10 cellular contexts compared by ENCODE assay signal in the genomic region with DNA sequence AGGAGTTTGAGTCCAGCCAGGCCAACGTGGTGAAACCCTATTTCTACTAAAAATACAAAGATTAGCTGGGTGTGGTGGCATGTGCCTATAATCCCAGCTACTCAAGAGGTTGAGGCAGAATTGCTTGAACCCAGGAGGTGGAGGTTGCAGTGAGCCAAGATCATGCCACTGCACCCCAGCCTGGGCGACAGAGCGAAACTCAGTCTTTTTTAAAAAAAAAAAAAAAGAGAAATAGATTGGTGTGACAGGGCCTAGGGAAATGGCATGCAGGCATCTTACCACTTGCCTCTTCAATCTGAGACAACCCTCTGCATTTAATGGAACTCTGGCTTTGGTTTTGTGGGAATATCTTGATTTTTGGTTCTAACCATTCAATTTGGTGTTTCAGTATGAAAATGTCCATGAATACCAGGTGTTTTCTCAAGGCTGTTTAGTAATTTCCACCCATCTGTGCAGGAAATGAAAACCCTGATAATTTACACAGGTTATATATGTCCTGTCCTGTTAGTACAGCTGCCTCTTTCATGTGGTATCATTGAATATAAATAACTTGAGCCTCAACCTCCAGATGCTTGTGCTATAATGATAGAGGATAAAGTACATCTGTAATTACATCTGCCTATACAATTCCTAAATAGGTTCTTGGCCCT. TPM values are rescaled to one million over a fixed set of nuclear protein-coding genes. Genes with fewer than 3 reads are reported as not detected.
A peak's percentile ranks its signal among the peaks of the same experiment; 100 is the strongest.
DNase-seq lines count a peak whose midpoint lies in the region; ATAC-seq and TF ChIP-seq lines count a peak whose summit lies in the region.
"Had no signal": no experiment of that assay in that cellular context is flagged by ENCODE, and none has a peak within 500 bp of the region (broad histone marks: within the 10 kb centered on the region; RNA-seq: fewer than 3 reads in every experiment).

No MANE protein-coding gene starts in this region.

- peak overlapping the region; percentile 4 for H3K27ac Mint-ChIP-seq in CD4-positive, alpha-beta T cell
- H3K27ac Mint-ChIP-seq in activated naive CD8-positive, alpha-beta T cell treated with anti-CD3 and anti-CD28 coated beads, Interleukin-2, amount 10 ng/mL, durations not matched to agents 7 days and 5 days, result peak overlapping the region; percentile 80
- no peak overlapping the region for H3K27ac Mint-ChIP-seq in progenitor cell of endocrine pancreas

- peaks cover 67% of the 10 kb centered on the region for H3K4me1 Mint-ChIP-seq in CD4-positive, alpha-beta T cell (ENCODE audit: low read depth)
- peaks cover 66% of the 10 kb centered on the region for H3K4me1 Mint-ChIP-seq in activated naive CD8-positive, alpha-beta T cell treated with anti-CD3 and anti-CD28 coated beads, Interleukin-2, amount 10 ng/mL, durations not matched to agents 7 days and 5 days
- peaks cover 9% of the 10 kb centered on the region for H3K4me1 Mint-ChIP-seq in progenitor cell of endocrine pancreas (ENCODE audit: low read depth)

- ATAC-seq in CD4-positive, alpha-beta T cell (ENCODE audit: poor library complexity), result no peak
- peak; percentile 72 for ATAC-seq in GM19395 (IDR thresholded peaks at IDR 0.05; ENCODE audit: unreplicated experiment)
- peak; percentile 53 for ATAC-seq in HG03378 (IDR thresholded peaks at IDR 0.05; ENCODE audit: unreplicated experiment)
- peak; percentile 57 for ATAC-seq in activated naive CD8-positive, alpha-beta T cell treated with anti-CD3 and anti-CD28 coated beads, Interleukin-2, amount 10 ng/mL, durations not matched to agents 7 days and 5 days (ENCODE audit: low read depth)
- ATAC-seq: sciatic nerve had no signal

- no peak for DNase-seq in CD4-positive, alpha-beta T cell
- no peak for DNase-seq in activated naive CD8-positive, alpha-beta T cell treated with anti-CD3 and anti-CD28 coated beads, Interleukin-2, amount 10 ng/mL, durations not matched to agents 7 days and 5 days
- no peak for DNase-seq in foreskin fibroblast
- no peak for DNase-seq in activated naive CD4-positive, alpha-beta T cell treated with Interleukin-2 at 50 U/mL for 16 hours
- no peak for DNase-seq in progenitor cell of endocrine pancreas (ENCODE audit: low spot score, unreplicated experiment)
- DNase-seq in activated T-cell treated with anti-CD3 and anti-CD28 coated beads, Interleukin-2, amount 50 U/mL, for 1 hour, result no peak

- TF ChIP-seq CTCF in CD4-positive, alpha-beta T cell (IDR thresholded peaks at IDR 0.05), result no peak
- TF ChIP-seq CTCF in foreskin fibroblast (IDR thresholded peaks at IDR 0.05; ENCODE audit: low read depth, low read length) (no peak), progenitor cell of endocrine pancreas (IDR thresholded peaks at IDR 0.05; ENCODE audit: unreplicated experiment) (no peak)

- no peaks in the 10 kb centered on the region for H3K27me3 Mint-ChIP-seq in CD4-positive, alpha-beta T cell
- H3K27me3 Mint-ChIP-seq in activated naive CD8-positive, alpha-beta T cell treated with anti-CD3 and anti-CD28 coated beads, Interleukin-2, amount 10 ng/mL, durations not matched to agents 7 days and 5 days, result no peaks in the 10 kb centered on the region
- no peaks in the 10 kb centered on the region for H3K27me3 Mint-ChIP-seq in progenitor cell of endocrine pancreas

- no peak overlapping the region for H3K27ac ChIP-seq in CD4-positive, alpha-beta T cell (ENCODE audit: low read depth, low read length)
- H3K27ac ChIP-seq: SK-N-MC had no signal

- H3K4me3 ChIP-seq in foreskin fibroblast (ENCODE audit: low read depth in 1 of 2, low read length in 2 of 2), result no peak overlapping the region
- H3K4me3 ChIP-seq: SK-N-MC had no signal

- POLR2A ChIA-PET in CD4-positive, alpha-beta T cell (lab: Charles Lee), result interaction anchor here (0.6 to 3.7 kb wide), 3 partner anchors 8 to 191 kb away, joined by 3 to 40 read pairs (median 9); a partner anchor contains a TSS
- POLR2A ChIA-PET in activated naive CD8-positive, alpha-beta T cell treated with anti-CD3 and anti-CD28 coated beads, Interleukin-2, amount 10 ng/mL, durations not matched to agents 7 days and 5 days (lab: Charles Lee), result interaction anchor here (0.7 to 4.0 kb wide), 5 partner anchors 8 to 92 kb away, joined by 3 to 18 read pairs (median 4); a partner anchor contains a TSS

- H3K4me3 Mint-ChIP-seq in CD4-positive, alpha-beta T cell, result no peak overlapping the region
- peak overlapping the region; percentile 52 for H3K4me3 Mint-ChIP-seq in activated naive CD8-positive, alpha-beta T cell treated with anti-CD3 and anti-CD28 coated beads, Interleukin-2, amount 10 ng/mL, durations not matched to agents 7 days and 5 days
- H3K4me3 Mint-ChIP-seq in progenitor cell of endocrine pancreas (ENCODE audit: low read depth), result no peak overlapping the region

- no peaks in the 10 kb centered on the region for H3K9me3 ChIP-seq in CD4-positive, alpha-beta T cell (ENCODE audit: control insufficient read depth, low read length)

- H3K27me3 ChIP-seq in CD4-positive, alpha-beta T cell (ENCODE audit: control insufficient read depth, insufficient read depth, low read length), result no peaks in the 10 kb centered on the region

- no peaks in the 10 kb centered on the region for H3K9me3 Mint-ChIP-seq in CD4-positive, alpha-beta T cell
- no peaks in the 10 kb centered on the region for H3K9me3 Mint-ChIP-seq in activated naive CD8-positive, alpha-beta T cell treated with anti-CD3 and anti-CD28 coated beads, Interleukin-2, amount 10 ng/mL, durations not matched to agents 7 days and 5 days
- H3K9me3 Mint-ChIP-seq in progenitor cell of endocrine pancreas (ENCODE audit: low read depth), result no peaks in the 10 kb centered on the region

- CTCF ChIA-PET in CD4-positive, alpha-beta T cell (lab: Charles Lee), result interaction anchor here (3.9 to 5.1 kb wide), 2 partner anchors 37 to 38 kb away, joined by 22 to 42 read pairs; no protein-coding TSS in a partner anchor

- H3K36me3 Mint-ChIP-seq in CD4-positive, alpha-beta T cell (ENCODE audit: low read depth), result peaks cover 76% of the 10 kb centered on the region
- H3K36me3 Mint-ChIP-seq in activated naive CD8-positive, alpha-beta T cell treated with anti-CD3 and anti-CD28 coated beads, Interleukin-2, amount 10 ng/mL, durations not matched to agents 7 days and 5 days, result peaks cover 51% of the 10 kb centered on the region
- peaks cover 27% of the 10 kb centered on the region for H3K36me3 Mint-ChIP-seq in progenitor cell of endocrine pancreas (ENCODE audit: insufficient read depth)

- intact Hi-C loops in CD4-positive, alpha-beta T cell (cut with DNase I, micrococcal nuclease), result no loop called here

RNA-seq across cellular contexts. Expression of a gene that starts 8.4 kb away (rescaled TPM):
- total RNA-seq in CD4-positive, alpha-beta T cell, result 100 to 1,000 TPM; 180 to 190 TPM
- total RNA-seq in activated naive CD8-positive, alpha-beta T cell treated with anti-CD3 and anti-CD28 coated beads, Interleukin-2, amount 10 ng/mL, durations not matched to agents 7 days and 5 days, result 100 to 1,000 TPM; 178 to 179 TPM
- total RNA-seq in progenitor cell of endocrine pancreas, result 126 and 130 TPM in 2 replicates

RNA-seq across cellular contexts. Expression of a gene that starts 19.5 kb away (rescaled TPM):
- total RNA-seq in CD4-positive, alpha-beta T cell, result 10 to 100 TPM; 14.2 to 16.1 TPM
- 10 to 100 TPM; 27.8 to 28.0 TPM for total RNA-seq in activated naive CD8-positive, alpha-beta T cell treated with anti-CD3 and anti-CD28 coated beads, Interleukin-2, amount 10 ng/mL, durations not matched to agents 7 days and 5 days
- 39.9 and 40.4 TPM in 2 replicates for total RNA-seq in progenitor cell of endocrine pancreas

RNA-seq across cellular contexts. Expression of a gene that starts 50.1 kb away (rescaled TPM):
- 1 to 10 TPM; 3.4 to 3.7 TPM for total RNA-seq in CD4-positive, alpha-beta T cell
- total RNA-seq in activated naive CD8-positive, alpha-beta T cell treated with anti-CD3 and anti-CD28 coated beads, Interleukin-2, amount 10 ng/mL, durations not matched to agents 7 days and 5 days, result 10 to 100 TPM; 15.1 to 18.1 TPM
- total RNA-seq in progenitor cell of endocrine pancreas, result 15.3 and 18.5 TPM in 2 replicates

RNA-seq across cellular contexts. Expression of a gene that starts 50.3 kb away (rescaled TPM):
- 1 to 10 TPM; 2.6 to 4.0 TPM for total RNA-seq in CD4-positive, alpha-beta T cell
- total RNA-seq in activated naive CD8-positive, alpha-beta T cell treated with anti-CD3 and anti-CD28 coated beads, Interleukin-2, amount 10 ng/mL, durations not matched to agents 7 days and 5 days, result 10 to 100 TPM; 33.6 to 36.7 TPM
- 24.1 and 25.6 TPM in 2 replicates for total RNA-seq in progenitor cell of endocrine pancreas
